ENCODE assay signal across 19 cellular contexts in the genomic region with DNA sequence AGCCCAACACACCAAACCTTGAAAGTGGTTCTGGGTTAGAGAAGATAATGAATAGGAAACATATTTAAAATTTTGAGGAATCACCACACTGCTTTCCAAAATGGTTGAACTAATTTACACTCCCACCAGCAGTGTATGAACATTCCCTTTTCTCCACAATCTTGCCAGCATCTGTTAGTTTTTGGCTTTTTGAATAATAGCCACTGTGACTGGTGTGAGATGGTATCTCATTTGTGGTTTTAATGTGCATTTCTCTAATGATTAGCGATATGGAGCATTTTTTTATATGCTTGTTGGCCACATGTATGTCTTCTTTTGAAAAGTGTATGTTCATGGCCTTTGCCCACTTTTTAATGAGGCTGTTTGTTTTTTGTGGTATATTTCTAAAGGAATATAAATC.
"Had no signal": no experiment of that assay in that cellular context is flagged by ENCODE, and none has a peak within 500 bp of the region (broad histone marks: within the 10 kb centered on the region; RNA-seq: fewer than 3 reads in every experiment).

No MANE protein-coding gene starts in this region.

- H3K4me3 Mint-ChIP-seq: activated CD4-positive, alpha-beta T cell treated with anti-CD3 and anti-CD28 coated beads for 36 hours; activated T-helper 1 cell treated with anti-CD3 and anti-CD28 coated beads, Interleukin-12 subunit alpha, Interleukin-12 subunit beta, Interleukin-2, Interleukin-4 antibody, amounts not matched to agents 30 ng/mL and 10 ng/mL and 1 ng/mL, durations not matched to agents 14 hours and 24 hours and 36 hours; memory B cell; nephron; stimulated activated naive B cell treated with anti-CD40 and anti-IgM and Interleukin-4, amounts not matched to agents 10 μg/mL and 1 μg/mL and 100 μg/mL, for 72 hours had no signal

- H3K27ac Mint-ChIP-seq: activated CD4-positive, alpha-beta T cell treated with anti-CD3 and anti-CD28 coated beads for 36 hours; memory B cell; nephron; stimulated activated naive B cell treated with anti-CD40 and anti-IgM and Interleukin-4, amounts not matched to agents 10 μg/mL and 1 μg/mL and 100 μg/mL, for 72 hours had no signal

- DNase-seq: activated CD4-positive, alpha-beta T cell treated with anti-CD3 and anti-CD28 coated beads for 36 hours; activated naive CD4-positive, alpha-beta T cell; hippocampal formation; kidney; left ventricle myocardium inferior; nucleus accumbens; stimulated activated CD4-positive, alpha-beta T cell treated with anti-CD3 and anti-CD28 coated beads, Interleukin-15, amount 100 ng/mL, for 24 hours; stimulated activated CD4-positive, alpha-beta T cell treated with anti-CD3 and anti-CD28 coated beads, Interleukin-4, amount 100 ng/mL, for 1 hour; stimulated activated naive B cell treated with anti-CD40 and anti-IgM and Interleukin-4, amounts not matched to agents 10 μg/mL and 1 μg/mL and 100 μg/mL, for 72 hours; T-helper 1 cell; thyroid gland; WERI-Rb-1 had no signal

- H3K4me1 ChIP-seq: left ventricle myocardium inferior had no signal

- H3K4me3 ChIP-seq: cardiac muscle cell, coronary artery, left ventricle myocardium inferior, skin epidermis, thyroid gland had no signal

- H3K27ac ChIP-seq: cardiac muscle cell, coronary artery, left ventricle myocardium inferior, thyroid gland, WERI-Rb-1 had no signal

- H3K9me3 Mint-ChIP-seq: memory B cell had no signal

- H3K27me3 ChIP-seq: cardiac muscle cell, thyroid gland had no signal

- H3K36me3 ChIP-seq: cardiac muscle cell, left ventricle myocardium inferior, thyroid gland, WERI-Rb-1 had no signal

- H3K27me3 Mint-ChIP-seq: activated CD4-positive, alpha-beta T cell treated with anti-CD3 and anti-CD28 coated beads for 36 hours; memory B cell; stimulated activated naive B cell treated with anti-CD40 and anti-IgM and Interleukin-4, amounts not matched to agents 10 μg/mL and 1 μg/mL and 100 μg/mL, for 72 hours had no signal

- H3K9me3 ChIP-seq: thyroid gland had no signal

- FAIRE-seq: kidney had no signal

- H3K4me1 Mint-ChIP-seq: memory B cell; nephron; stimulated activated naive B cell treated with anti-CD40 and anti-IgM and Interleukin-4, amounts not matched to agents 10 μg/mL and 1 μg/mL and 100 μg/mL, for 72 hours had no signal

- ATAC-seq: esophagus mucosa; stimulated activated naive B cell treated with anti-CD40 and anti-IgM and Interleukin-4, amounts not matched to agents 10 μg/mL and 1 μg/mL and 100 μg/mL, for 72 hours had no signal

- H3K36me3 Mint-ChIP-seq: memory B cell; stimulated activated naive B cell treated with anti-CD40 and anti-IgM and Interleukin-4, amounts not matched to agents 10 μg/mL and 1 μg/mL and 100 μg/mL, for 72 hours had no signal
